22 cellular contexts compared by ENCODE assay signal in the genomic region with DNA sequence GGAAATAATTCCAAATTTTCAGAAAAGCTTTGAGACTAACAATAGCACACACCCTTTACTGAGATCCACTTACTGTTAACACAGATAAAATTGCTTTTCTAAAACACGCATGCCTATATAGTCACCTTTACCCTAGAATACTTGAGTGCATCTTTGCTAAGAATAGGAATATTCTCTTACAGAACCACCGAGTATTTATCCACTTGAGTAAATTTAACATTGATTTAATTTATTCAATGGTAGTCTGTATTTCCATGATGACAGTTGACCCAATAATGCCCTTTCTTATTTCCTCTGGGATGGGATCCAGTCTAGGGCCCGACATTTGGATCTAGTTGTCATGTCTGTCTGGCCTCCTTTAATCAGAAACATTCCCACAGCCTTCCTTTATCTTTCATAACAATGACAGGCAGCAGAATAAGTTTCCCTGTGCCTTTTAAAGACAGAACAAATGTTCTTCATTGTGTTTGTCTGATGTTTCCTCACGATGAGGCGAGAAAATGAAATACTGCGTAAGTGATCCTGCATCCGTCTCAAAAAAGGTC. TPM values are rescaled to one million over a fixed set of nuclear protein-coding genes. Genes with fewer than 3 reads are reported as not detected.
DNase-seq lines count a peak whose midpoint lies in the region; FAIRE-seq and TF ChIP-seq lines count a peak whose summit lies in the region.
"Had no signal": no experiment of that assay in that cellular context is flagged by ENCODE, and none has a peak within 500 bp of the region (broad histone marks: within the 10 kb centered on the region; RNA-seq: fewer than 3 reads in every experiment).

No MANE protein-coding gene starts in this region.

- H3K4me1 ChIP-seq in SK-N-SH (ENCODE audit: control insufficient read depth in 1 of 2, insufficient read depth in 2 of 2, low read depth in 1 of 2, low read length in 1 of 2) (peaks cover 0 to 8% of the 10 kb centered on the region in 2 experiments; a peak in 1 of 4 replicates), vagina (peaks cover 14% of the 10 kb centered on the region), small intestine (ENCODE audit: control insufficient read depth in 2 of 2, insufficient read depth in 1 of 2, low read depth in 1 of 2, low read length in 1 of 2) (no peaks in the 10 kb centered on the region)
- H3K4me1 ChIP-seq: BE2C had no signal

- no peaks in the 10 kb centered on the region for H3F3A ChIP-seq in SK-N-SH (replicated peaks; ENCODE audit: insufficient read depth)

- peak overlapping the region; percentile 25; the same call in 1 of the 2 replicates for H3K4me2 ChIP-seq in SK-N-SH
- H3K4me2 ChIP-seq: A549 had no signal

- no peak overlapping the region for H3K9ac ChIP-seq in SK-N-SH
- H3K9ac ChIP-seq: GM23248 had no signal

- no peak for FAIRE-seq in small intestine (lab: Jason Lieb, UNC)
- FAIRE-seq: A549, GM12878 had no signal

- WGBS in SK-N-SH (ENCODE audit: low lambda C conversion rate) = 66% methylated on average over 7 of the region's 7 CpGs
- WGBS in small intestine, 3 donors = 74 to 84% (median 81%) methylated on average over 7 of the region's 7 CpGs

- no peaks in the 10 kb centered on the region for H3K9me3 ChIP-seq in SK-N-SH
- H3K9me3 ChIP-seq in vagina = no peaks in the 10 kb centered on the region
- no peaks in the 10 kb centered on the region for H3K9me3 ChIP-seq in small intestine (ENCODE audit: control insufficient read depth, low read depth)
- H3K9me3 ChIP-seq: A549, BE2C, HAP-1 had no signal

- no peaks in the 10 kb centered on the region for H3K9me2 ChIP-seq in SK-N-SH

- DNase-seq in NCI-H2227 treated with DMSO at 0.1 percent for 48 hours (lab: John Stamatoyannopoulos, UW) (peak; percentile 70), NCI-H2227 (lab: John Stamatoyannopoulos, UW; ENCODE audit: unreplicated experiment) (no peak), SK-N-SH (no peak), fibroblast of pulmonary artery (ENCODE audit: low read depth) (peak; percentile 12), AG20443 (ENCODE audit: low spot score) (no peak), vagina (ENCODE audit: extremely low spot score in 2 of 2) (no peak), small intestine (no peak)
- DNase-seq: BE2C; C1 segment of cervical spinal cord; CD4-positive, CD25-positive, alpha-beta regulatory T cell; CD8-positive, alpha-beta memory T cell; COR-L47; DMS 273 treated with DMSO at 0.1 percent for 48 hours; DMS53; DND-41; EL; GM23248 had no signal

- TF ChIP-seq CTCF in SK-N-SH (IDR thresholded peaks at IDR 0.05) (no peak), fibroblast of pulmonary artery (IDR thresholded peaks at IDR 0.05; ENCODE audit: low read length, missing control alignments) (no peak), vagina (IDR thresholded peaks at IDR 0.05) (no peak)

- TF ChIP-seq POLR2A in vagina (IDR thresholded peaks at IDR 0.05) = no peak

- TF ChIP-seq EP300 in SK-N-SH (IDR thresholded peaks at IDR 0.05; ENCODE audit: borderline replicate concordance in 1 of 2, low read depth in 1 of 2, low read length in 1 of 2) = peak in 1 of 2 experiments; percentile 30; a peak in 1 of 4 replicates

- H3K36me3 ChIP-seq in SK-N-SH (replicated peaks in 1 of 2; ENCODE audit: control insufficient read depth in 1 of 2, insufficient read depth in 2 of 2, low read length in 1 of 2) (no peaks in the 10 kb centered on the region), vagina (no peaks in the 10 kb centered on the region), small intestine (ENCODE audit: control insufficient read depth in 2 of 2, insufficient read depth in 2 of 2, low read length in 2 of 2) (no peaks in the 10 kb centered on the region)
- H3K36me3 ChIP-seq: BE2C, HAP-1 had no signal

- H3K4me3 ChIP-seq in SK-N-SH (ENCODE audit: low read depth in 2 of 2, low read length in 1 of 2) (no peak overlapping the region), fibroblast of pulmonary artery (replicated peaks; ENCODE audit: low read depth, low read length) (no peak overlapping the region), vagina (no peak overlapping the region), small intestine (ENCODE audit: low read depth in 1 of 2, low read length in 2 of 2) (no peak overlapping the region)
- H3K4me3 ChIP-seq: A549, GM12878, GM23248, HAP-1 had no signal

- POLR2A ChIA-PET in SK-N-SH (lab: Yijun Ruan, JAX) = no interaction called here

- no peak overlapping the region for H2AFZ ChIP-seq in SK-N-SH (ENCODE audit: low read depth)
- H2AFZ ChIP-seq: GM23248 had no signal

- H3K27me3 ChIP-seq in SK-N-SH (ENCODE audit: insufficient read depth) (no peaks in the 10 kb centered on the region), vagina (no peaks in the 10 kb centered on the region), small intestine (ENCODE audit: control insufficient read depth in 2 of 2, insufficient read depth in 2 of 2, low read length in 2 of 2) (no peaks in the 10 kb centered on the region)
- H3K27me3 ChIP-seq: BE2C had no signal

- peak overlapping the region; percentile 15 to 64; a peak in 3 of 4 replicates for H3K27ac ChIP-seq in SK-N-SH (ENCODE audit: low read depth in 2 of 2, low read length in 1 of 2)
- H3K27ac ChIP-seq in vagina = no peak overlapping the region
- H3K27ac ChIP-seq in small intestine (ENCODE audit: low read depth in 1 of 2, low read length in 1 of 2) = no peak overlapping the region
- H3K27ac ChIP-seq: 22Rv1, A549, GM23248 had no signal

- H3K79me2 ChIP-seq in SK-N-SH (ENCODE audit: insufficient read depth) = no peaks in the 10 kb centered on the region

- intact Hi-C loops in vagina (cut with DNase I) = no loop called here

- H4K20me1 ChIP-seq in SK-N-SH (ENCODE audit: insufficient read depth) = no peaks in the 10 kb centered on the region

- CTCF ChIA-PET in SK-N-SH (lab: Yijun Ruan, JAX) = interaction anchor here (0.8 to 9.7 kb wide), 3 partner anchors 24 to 327 kb away, joined by 3 to 69 read pairs (median 8); no protein-coding TSS in a partner anchor

- TF ChIP-seq RAD21 in SK-N-SH (IDR thresholded peaks at IDR 0.05; ENCODE audit: low read length) = no peak

TF ChIP-seq in SK-N-SH, 30 proteins besides CTCF, POLR2A, EP300 and RAD21:
- TF ChIP-seq SIN3A (IDR thresholded peaks at IDR 0.05; ENCODE audit: borderline replicate concordance, low read depth, low read length) (no peak), TCF12 (IDR thresholded peaks at IDR 0.05) (peak; percentile 59), RFX5 (IDR thresholded peaks at IDR 0.05; ENCODE audit: low read length) (no peak), MXI1 (IDR thresholded peaks at IDR 0.05; ENCODE audit: low read depth, low read length) (no peak), RCOR1 (IDR thresholded peaks at IDR 0.05; ENCODE audit: low read length) (no peak), SMC3 (IDR thresholded peaks at IDR 0.05; ENCODE audit: low read depth, low read length) (no peak)
- TF ChIP-seq, protein P1, sequence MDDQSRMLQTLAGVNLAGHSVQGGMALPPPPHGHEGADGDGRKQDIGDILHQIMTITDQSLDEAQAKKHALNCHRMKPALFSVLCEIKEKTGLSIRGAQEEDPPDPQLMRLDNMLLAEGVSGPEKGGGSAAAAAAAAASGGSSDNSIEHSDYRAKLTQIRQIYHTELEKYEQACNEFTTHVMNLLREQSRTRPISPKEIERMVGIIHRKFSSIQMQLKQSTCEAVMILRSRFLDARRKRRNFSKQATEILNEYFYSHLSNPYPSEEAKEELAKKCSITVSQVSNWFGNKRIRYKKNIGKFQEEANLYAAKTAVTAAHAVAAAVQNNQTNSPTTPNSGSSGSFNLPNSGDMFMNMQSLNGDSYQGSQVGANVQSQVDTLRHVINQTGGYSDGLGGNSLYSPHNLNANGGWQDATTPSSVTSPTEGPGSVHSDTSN (IDR thresholded peaks at IDR 0.05) = peak; percentile 11; the same call in 1 of the 2 replicates

RNA-seq across cellular contexts. Expression of gene ERVFRD-1, which starts 56.6 kb away (rescaled TPM):
- polyA plus RNA-seq in SK-N-SH (2012; rRNA removed) = not detected in 2 replicates
- polyA plus RNA-seq in SK-N-SH (2012; cell fraction: cytosol; rRNA removed) = not detected in 2 replicates
- polyA plus RNA-seq in SK-N-SH (2012; cell fraction: nucleus; rRNA removed) = not detected in 2 replicates
- total RNA-seq in vagina = 0.25 TPM
- under 1 TPM in 1 of 3 donors, not detected in 2; 0.10 TPM for polyA plus RNA-seq in small intestine
- total RNA-seq: CD4-positive, CD25-positive, alpha-beta regulatory T cell; CD8-positive, alpha-beta memory T cell; GM12878; GM23248; H4 had no signal
- polyA plus RNA-seq: A549 had no signal

Comparison
In these comparisons a context has a peak if more than half of its experiments do, and no peak if none do; other contexts are left out.
1. DNase-seq: peak in NCI-H2227 treated with DMSO at 0.1 percent for 48 hours (single experiment) and fibroblast of pulmonary artery (single experiment); none in NCI-H2227 (single experiment), SK-N-SH (single experiment), AG20443 (single experiment), vagina (0 of 2) and small intestine (single experiment).
2. H3K27ac ChIP-seq: peak in SK-N-SH (2 of 2); none in vagina (single experiment) and small intestine (0 of 2).